ENCODE assay signal across 2 cellular contexts in genomic region chr1:202152399-202152798, GRCh38.
TF ChIP-seq lines count a peak whose summit lies in the region.

No MANE protein-coding gene starts in this region.

TF ChIP-seq in GM23338, 12 proteins besides CTCF, POLR2A, EP300 and RAD21:
- TF ChIP-seq ETS1 (IDR thresholded peaks at IDR 0.05) (no peak), EZH2 (IDR thresholded peaks at IDR 0.05; ENCODE audit: low read depth, unreplicated experiment) (no peak)

TF ChIP-seq in H1, 55 proteins besides CTCF, POLR2A, EP300 and RAD21:
- no peak for TF ChIP-seq RFX5 (IDR thresholded peaks at IDR 0.05; ENCODE audit: borderline replicate concordance, low read depth, low read length)
- no peak for TF ChIP-seq SUZ12 (IDR thresholded peaks at IDR 0.05; ENCODE audit: low read length)
- no peak for TF ChIP-seq CHD2 (IDR thresholded peaks at IDR 0.05; ENCODE audit: low read length)
- no peak for TF ChIP-seq USF2 (IDR thresholded peaks at IDR 0.05; ENCODE audit: low read length)
- no peak for TF ChIP-seq RBBP5 (IDR thresholded peaks at IDR 0.05; ENCODE audit: borderline replicate concordance, low read depth, low read length)
- no peak for TF ChIP-seq ATF3 (IDR thresholded peaks at IDR 0.05; ENCODE audit: insufficient read depth, low read depth, low read length)
- TF ChIP-seq TCF12 (IDR thresholded peaks at IDR 0.05; ENCODE audit: low read depth, low read length) = no peak
- TF ChIP-seq RXRA (IDR thresholded peaks at IDR 0.05; ENCODE audit: insufficient read depth, low read depth, low read length) = no peak
- no peak for TF ChIP-seq YY1 (IDR thresholded peaks at IDR 0.05; ENCODE audit: low read depth, low read length)
- no peak for TF ChIP-seq SIRT6 (IDR thresholded peaks at IDR 0.05; ENCODE audit: low read length)
- no peak for TF ChIP-seq NRF1 (IDR thresholded peaks at IDR 0.05; ENCODE audit: low read depth, low read length)
- TF ChIP-seq GTF2F1 (IDR thresholded peaks at IDR 0.05; ENCODE audit: borderline replicate concordance, low read depth, low read length) = no peak
TF ChIP-seq in H1: peak in this region for 0.
